ENCODE assay signal across 19 cellular contexts in the genomic region with DNA sequence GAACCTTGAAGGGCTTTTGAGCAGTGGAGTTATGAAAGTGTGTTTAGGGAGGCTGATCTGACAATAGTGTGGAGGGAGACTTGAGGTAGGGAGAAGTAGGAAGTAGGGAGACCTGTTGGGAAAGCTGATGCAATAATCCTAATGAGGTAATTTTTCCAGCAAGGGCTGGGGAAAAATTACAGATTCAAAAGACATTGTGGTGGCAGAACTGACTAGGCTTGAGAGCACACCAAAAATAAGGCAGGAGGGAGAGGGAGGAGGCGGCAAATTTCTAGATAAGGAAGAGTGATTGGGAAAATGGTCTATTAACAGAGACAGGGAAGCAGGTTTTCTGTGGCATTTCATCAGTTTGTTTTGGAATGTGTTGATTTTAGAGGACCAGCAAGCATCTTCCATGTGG. TPM values are rescaled to one million over a fixed set of nuclear protein-coding genes. Genes with fewer than 3 reads are reported as not detected.
DNase-seq lines count a peak whose midpoint lies in the region; FAIRE-seq and TF ChIP-seq lines count a peak whose summit lies in the region.
"Had no signal": no experiment of that assay in that cellular context is flagged by ENCODE, and none has a peak within 500 bp of the region (broad histone marks: within the 10 kb centered on the region; RNA-seq: fewer than 3 reads in every experiment).

No MANE protein-coding gene starts in this region.

- no peak for DNase-seq in H9
- no peak for DNase-seq in astrocyte (ENCODE audit: low read depth)
- no peak for DNase-seq in cardiac septum (ENCODE audit: low spot score)
- no peak for DNase-seq in medulla oblongata (ENCODE audit: extremely low spot score)
- no peak for DNase-seq in DMS 273 (lab: John Stamatoyannopoulos, UW; ENCODE audit: unreplicated experiment)
- DNase-seq: activated naive CD4-positive, alpha-beta T cell treated with anti-CD3 and anti-CD28 coated beads, Interleukin-2, amount 50 U/mL, for 16 hours; activated T-cell treated with anti-CD3 and anti-CD28 coated beads, Interleukin-2, amount 50 U/mL, for 1 hour; body of pancreas; heart right ventricle; Kasumi-1; NCI-H1105 treated with DMSO at 0.1 percent for 48 hours; NCI-H2171; RPMI8226; small intestine had no signal

- H3K4me1 Mint-ChIP-seq in H9 (peaks cover 23 to 44% of the 10 kb centered on the region in 2 experiments), astrocyte (ENCODE audit: low read depth, unreplicated experiment) (peaks cover 20% of the 10 kb centered on the region), nephron (peaks cover 19% of the 10 kb centered on the region)

- FAIRE-seq in astrocyte (lab: Jason Lieb, UNC) = no peak
- FAIRE-seq: G401.6, GM12878, small intestine, TTC549 had no signal

- H3K4me2 ChIP-seq in H9 (ENCODE audit: insufficient read depth, insufficient read length, low read length) (no peak overlapping the region), astrocyte (ENCODE audit: low read length) (no peak overlapping the region)

- no peak overlapping the region for H3K4me3 ChIP-seq in astrocyte (ENCODE audit: insufficient read depth, low read depth, low read length)
- H3K4me3 ChIP-seq: body of pancreas, GM12878, heart right ventricle, thoracic aorta had no signal

- H4K8ac ChIP-seq in H9 (replicated peaks; ENCODE audit: insufficient read length, low read depth, low read length) = no peak overlapping the region

- no peak overlapping the region for H4K5ac ChIP-seq in H9 (ENCODE audit: insufficient read length, low read depth, low read length)

- intact Hi-C loops in cardiac septum (cut with DNase I) = no loop called here

- H2AFZ ChIP-seq in H9 (ENCODE audit: low read length) (no peak overlapping the region), astrocyte (ENCODE audit: low read depth, low read length) (no peak overlapping the region)

- H3K36me3 ChIP-seq in astrocyte (ENCODE audit: insufficient read depth, low read length) = no peaks in the 10 kb centered on the region
- H3K36me3 ChIP-seq: thoracic aorta had no signal

- H2BK15ac ChIP-seq in H9 (ENCODE audit: low read depth, low read length) = no peak overlapping the region

- no peaks in the 10 kb centered on the region for H3K9me3 ChIP-seq in H9 (ENCODE audit: control insufficient read depth, low read depth, low read length)
- H3K9me3 ChIP-seq in astrocyte (ENCODE audit: insufficient read depth, low read depth, low read length) = no peaks in the 10 kb centered on the region
- H3K9me3 ChIP-seq: body of pancreas, heart right ventricle, thoracic aorta had no signal

- no peak overlapping the region for H2BK12ac ChIP-seq in H9 (ENCODE audit: insufficient read length, low read depth, low read length)

- peaks cover 0 to 8% (median 3%) of the 10 kb centered on the region in 3 experiments; a peak in 2 of 7 replicates for H3K36me3 Mint-ChIP-seq in H9 (ENCODE audit: insufficient read depth in 1 of 3, low read depth in 3 of 3)
- H3K36me3 Mint-ChIP-seq in astrocyte (ENCODE audit: low read depth, unreplicated experiment) = peaks cover 6% of the 10 kb centered on the region
- peaks cover 6% of the 10 kb centered on the region for H3K36me3 Mint-ChIP-seq in nephron (ENCODE audit: low read depth)

- no peak overlapping the region for H4K91ac ChIP-seq in H9 (ENCODE audit: insufficient read length, low read depth, low read length)

- peaks cover 8% of the 10 kb centered on the region for H3K4me1 ChIP-seq in H9 (ENCODE audit: insufficient read depth, low read length)
- H3K4me1 ChIP-seq in astrocyte (ENCODE audit: insufficient read depth, low read length) = no peaks in the 10 kb centered on the region

- WGBS in H9 (ENCODE audit: extremely low coverage, insufficient read length, low lambda C conversion rate) = no CpG with 5 or more reads among the region's 1 CpG

- no peak overlapping the region for H3K18ac ChIP-seq in H9 (ENCODE audit: insufficient read length, low read depth, low read length)

- no peaks in the 10 kb centered on the region; a peak in 1 of 5 replicates for H3K9me3 Mint-ChIP-seq in H9
- peaks cover 9% of the 10 kb centered on the region for H3K9me3 Mint-ChIP-seq in astrocyte (ENCODE audit: unreplicated experiment)
- H3K9me3 Mint-ChIP-seq in nephron = no peaks in the 10 kb centered on the region

- no peaks in the 10 kb centered on the region for H4K20me1 ChIP-seq in H9 (ENCODE audit: control insufficient read depth, insufficient read depth, insufficient read length)
- H4K20me1 ChIP-seq in astrocyte (ENCODE audit: insufficient read depth, low read length) = no peaks in the 10 kb centered on the region

- no peak overlapping the region for H2BK5ac ChIP-seq in H9 (ENCODE audit: insufficient read length, low read length)

- no peak overlapping the region for H3K9ac ChIP-seq in H9 (ENCODE audit: extremely low read depth, insufficient read length, low read length)
- H3K9ac ChIP-seq in astrocyte (ENCODE audit: low read length) = no peak overlapping the region

- no peak overlapping the region for H2BK120ac ChIP-seq in H9 (ENCODE audit: low read depth, low read length, poor library complexity, severe bottlenecking)

- H2AK5ac ChIP-seq in H9 (ENCODE audit: insufficient read length, low read length) = no peak overlapping the region

- no peak overlapping the region for H3T11ph ChIP-seq in H9 (ENCODE audit: low read length)

- TF ChIP-seq CTCF in H9 (conservative IDR thresholded peaks at IDR 0.05) (no peak), astrocyte (IDR thresholded peaks at IDR 0.05; ENCODE audit: insufficient read depth, low read depth, low read length) (no peak), nephron (IDR thresholded peaks at IDR 0.05; ENCODE audit: unreplicated experiment in 3 of 3) (no peak)

- H3K4me3 Mint-ChIP-seq in H9 = 0 out of 5 replicates have a peak overlapping the region, but pooled peaks of 1 of the 2 experiments have one; percentile 7
- peak overlapping the region; percentile 4 for H3K4me3 Mint-ChIP-seq in astrocyte (ENCODE audit: unreplicated experiment)
- peak overlapping the region in 2 of 3 experiments; percentile 0 to 38 for H3K4me3 Mint-ChIP-seq in nephron

- H3K14ac ChIP-seq in H9 (ENCODE audit: insufficient read depth, low read length) = no peak overlapping the region

- H3K27me3 ChIP-seq in H9 (ENCODE audit: insufficient read depth, low read length) = no peaks in the 10 kb centered on the region; the same call in 1 of the 2 replicates
- peaks cover 37% of the 10 kb centered on the region for H3K27me3 ChIP-seq in astrocyte (ENCODE audit: insufficient read depth, low read length)

- no peak overlapping the region for H3K27ac ChIP-seq in H9 (ENCODE audit: insufficient read length, low read depth, low read length)
- no peak overlapping the region for H3K27ac ChIP-seq in astrocyte (ENCODE audit: low read depth, low read length)
- H3K27ac ChIP-seq: body of pancreas, heart right ventricle, thoracic aorta had no signal

- no peak overlapping the region for H3K23ac ChIP-seq in H9 (ENCODE audit: insufficient read length, low read depth, low read length)

- H3K79me2 ChIP-seq in H9 (ENCODE audit: insufficient read depth, low read length) (no peaks in the 10 kb centered on the region), astrocyte (ENCODE audit: insufficient read depth, low read length) (no peaks in the 10 kb centered on the region)

- H3K23me2 ChIP-seq in H9 (ENCODE audit: insufficient read length, low read depth, low read length, poor library complexity, severe bottlenecking) = peaks cover 17% of the 10 kb centered on the region

- no peak overlapping the region for H2BK20ac ChIP-seq in H9 (ENCODE audit: low read depth, low read length, poor library complexity, severe bottlenecking)

- peaks cover 2% of the 10 kb centered on the region; the same call in 1 of the 2 replicates for H3K27me3 Mint-ChIP-seq in H9 (ENCODE audit: low read depth)
- H3K27me3 Mint-ChIP-seq in astrocyte (ENCODE audit: low read depth, unreplicated experiment) = peaks cover 31% of the 10 kb centered on the region
- peaks cover 11% of the 10 kb centered on the region for H3K27me3 Mint-ChIP-seq in nephron (ENCODE audit: low read depth)

- no peak overlapping the region for H3K4ac ChIP-seq in H9 (ENCODE audit: low read depth, low read length)

- H3K56ac ChIP-seq in H9 (ENCODE audit: insufficient read length, low read depth, low read length) = no peak overlapping the region

- peak overlapping the region in 2 of 3 experiments; percentile 32 to 45; a peak in 4 of 7 replicates for H3K27ac Mint-ChIP-seq in H9
- peak overlapping the region; percentile 94 for H3K27ac Mint-ChIP-seq in astrocyte (ENCODE audit: unreplicated experiment)
- peak overlapping the region in 2 of 3 experiments; percentile 11 to 38 for H3K27ac Mint-ChIP-seq in nephron

- H3K79me1 ChIP-seq in H9 (ENCODE audit: insufficient read depth, low read depth, low read length, poor library complexity, severe bottlenecking) = no peaks in the 10 kb centered on the region

RNA-seq across cellular contexts. Expression of gene PRRT1, which starts 5.5 kb away (rescaled TPM):
- total RNA-seq in H9 (2021) (1.8 and 1.9 TPM in 2 replicates), astrocyte (0.45 and 0.67 TPM in 2 replicates), cardiac septum (0.83 TPM)
- total RNA-seq: body of pancreas had no signal

RNA-seq across cellular contexts. Expression of gene PPT2, which starts 7.7 kb away (rescaled TPM):
- total RNA-seq in H9 (2021) (43.1 and 46.3 TPM in 2 replicates), astrocyte (25.6 and 33.0 TPM in 2 replicates), cardiac septum (15.6 TPM)

RNA-seq across cellular contexts. Expression of gene FKBPL, which starts 16.2 kb away (rescaled TPM):
- total RNA-seq in H9 (2021) (10.9 and 11.1 TPM in 2 replicates), astrocyte (5.2 TPM in 2 replicates), cardiac septum (1.9 TPM)

RNA-seq across cellular contexts. Expression of gene EGFL8, which starts 18.1 kb away (rescaled TPM):
- total RNA-seq in H9 (2021) = 20.8 and 27.2 TPM in 2 replicates
- 10.4 and 13.3 TPM in 2 replicates for total RNA-seq in astrocyte
- 5.1 TPM for total RNA-seq in cardiac septum

RNA-seq across cellular contexts. Expression of gene ATF6B, which starts 18.2 kb away (rescaled TPM):
- 44.0 and 45.3 TPM in 2 replicates for total RNA-seq in H9 (2021)
- 68.7 and 70.1 TPM in 2 replicates for total RNA-seq in astrocyte
- total RNA-seq in cardiac septum = 40.8 TPM

Comparison
In these comparisons a context has a peak if more than half of its experiments do, and no peak if none do; other contexts are left out.
1. H3K27ac Mint-ChIP-seq: peak in every context shown above with its lines; median percentile 94 in astrocyte; 38 in H9; 24 in nephron.